ENCODE assay signal across 21 cellular contexts in the genomic region with DNA sequence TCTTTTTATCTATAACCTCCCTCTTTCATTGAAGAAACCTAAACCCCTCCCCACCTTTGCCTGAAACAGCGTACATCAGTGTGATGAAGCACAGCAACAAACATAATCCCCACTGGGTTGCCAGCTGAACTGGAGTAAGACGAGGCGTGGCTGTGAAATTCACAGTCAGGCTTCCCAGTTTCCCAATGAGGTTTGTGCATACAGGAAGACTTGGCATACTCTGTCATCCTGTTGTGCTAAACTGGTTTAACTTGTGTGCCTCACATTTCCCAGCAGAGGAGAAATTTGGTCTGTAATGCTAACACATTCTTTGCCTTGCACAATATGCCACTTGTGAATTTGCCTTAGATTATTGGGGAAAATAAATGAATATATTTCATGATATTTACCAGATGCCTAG.
DNase-seq lines count a peak whose midpoint lies in the region; ATAC-seq, FAIRE-seq and TF ChIP-seq lines count a peak whose summit lies in the region.
"Had no signal": no experiment of that assay in that cellular context is flagged by ENCODE, and none has a peak within 500 bp of the region (broad histone marks: within the 10 kb centered on the region; RNA-seq: fewer than 3 reads in every experiment).

No MANE protein-coding gene starts in this region.

- peaks cover 2% of the 10 kb centered on the region for H3K9me3 ChIP-seq in small intestine (ENCODE audit: control insufficient read depth, low read depth)
- H3K9me3 ChIP-seq in gastrocnemius medialis = no peaks in the 10 kb centered on the region

- no peaks in the 10 kb centered on the region for H3K36me3 Mint-ChIP-seq in nephron progenitor cell (ENCODE audit: low read depth)
- H3K36me3 Mint-ChIP-seq: activated naive CD8-positive, alpha-beta T cell had no signal

- in situ Hi-C loops in G401 (cut with HindIII; ENCODE audit: low sequenced_read_pairs) (no loop called here), gastrocnemius medialis (cut with MboI; ENCODE audit: low sequenced_read_pairs in 4 of 4) (no loop called here)

- no peak for TF ChIP-seq POLR2A in gastrocnemius medialis (IDR thresholded peaks at IDR 0.05)

- no peaks in the 10 kb centered on the region for H3K4me1 Mint-ChIP-seq in nephron progenitor cell
- H3K4me1 Mint-ChIP-seq: activated CD4-positive, alpha-beta memory T cell treated with anti-CD3 and anti-CD28 coated beads, Interleukin-2, amount 10 ng/mL, durations not matched to agents 7 days and 5 days had no signal

- peaks cover 3% of the 10 kb centered on the region for H3K27me3 ChIP-seq in foreskin keratinocyte
- H3K27me3 ChIP-seq in small intestine (ENCODE audit: control insufficient read depth in 2 of 2, insufficient read depth in 2 of 2, low read length in 2 of 2) = no peaks in the 10 kb centered on the region
- no peaks in the 10 kb centered on the region for H3K27me3 ChIP-seq in gastrocnemius medialis

- no peak overlapping the region for H3K27ac Mint-ChIP-seq in nephron progenitor cell
- H3K27ac Mint-ChIP-seq: activated CD4-positive, alpha-beta memory T cell treated with anti-CD3 and anti-CD28 coated beads, Interleukin-2, amount 10 ng/mL, durations not matched to agents 7 days and 5 days; activated naive CD8-positive, alpha-beta T cell; activated T-cell treated with anti-CD3 and anti-CD28 coated beads, Interleukin-2, amount 50 U/mL, for 72 hours; natural killer cell treated with Interleukin-12 subunit alpha and Interleukin-12 subunit beta and Interleukin-15 and Interleukin-18, amount 100 ng/mL, for 72 hours had no signal

- peak; percentile 54 for ATAC-seq in foreskin keratinocyte
- no peak for ATAC-seq in left lobe of liver
- ATAC-seq in gastrocnemius medialis = no peak
- ATAC-seq: activated T-cell treated with anti-CD3 and anti-CD28 coated beads, Interleukin-2, amount 50 U/mL, for 72 hours; HepG2; natural killer cell treated with Interleukin-12 subunit alpha and Interleukin-12 subunit beta and Interleukin-15 and Interleukin-18, amount 100 ng/mL, for 72 hours; psoas muscle; stimulated activated naive CD8-positive, alpha-beta T cell treated with anti-CD3 and anti-CD28 coated beads, Interleukin-15, Interleukin-2, amounts not matched to agents 100 U/mL and 50 U/mL, for 24 hours had no signal

- H3K4me1 ChIP-seq in foreskin keratinocyte = no peaks in the 10 kb centered on the region
- peaks cover 0 to 1% of the 10 kb centered on the region in 2 donors for H3K4me1 ChIP-seq in small intestine (ENCODE audit: control insufficient read depth in 2 of 2, insufficient read depth in 1 of 2, low read depth in 1 of 2, low read length in 1 of 2)
- no peaks in the 10 kb centered on the region for H3K4me1 ChIP-seq in gastrocnemius medialis
- H3K4me1 ChIP-seq: psoas muscle had no signal

- DNase-seq in G401 (ENCODE audit: low spot score) (peak; percentile 21), foreskin keratinocyte (peak; percentile 53 to 71), small intestine (peak; percentile 29), nephron progenitor cell (no peak), left lobe of liver (ENCODE audit: low spot score) (no peak), superior temporal gyrus (ENCODE audit: extremely low spot score) (no peak), gastrocnemius medialis (no peak)
- DNase-seq: activated CD4-positive, alpha-beta memory T cell treated with anti-CD3 and anti-CD28 coated beads, Interleukin-2, amount 10 ng/mL, durations not matched to agents 7 days and 5 days; activated T-cell treated with anti-CD3 and anti-CD28 coated beads, Interleukin-2, amount 50 U/mL, for 72 hours; effector CD4-positive, alpha-beta T cell; foreskin fibroblast; NCI-H2081 treated with DMSO at 0.1 percent for 48 hours; NCI-H526 treated with DMSO at 0.1 percent for 48 hours; psoas muscle; stimulated activated naive CD8-positive, alpha-beta T cell treated with anti-CD3 and anti-CD28 coated beads, Interleukin-15, Interleukin-2, amounts not matched to agents 100 U/mL and 50 U/mL, for 24 hours; SW 1271 had no signal

- H3K4me3 ChIP-seq in small intestine (ENCODE audit: low read depth in 1 of 2, low read length in 2 of 2) (no peak overlapping the region), gastrocnemius medialis (no peak overlapping the region)
- H3K4me3 ChIP-seq: psoas muscle had no signal

- 18 to 45% (median 35%) methylated on average over 3 of the region's 3 CpGs for WGBS in small intestine, 3 donors

- peaks cover 2% of the 10 kb centered on the region for H3K9me3 Mint-ChIP-seq in nephron progenitor cell
- H3K9me3 Mint-ChIP-seq: activated T-cell treated with anti-CD3 and anti-CD28 coated beads, Interleukin-2, amount 50 U/mL, for 72 hours; natural killer cell treated with Interleukin-12 subunit alpha and Interleukin-12 subunit beta and Interleukin-15 and Interleukin-18, amount 100 ng/mL, for 72 hours had no signal

- no peaks in the 10 kb centered on the region for H3K36me3 ChIP-seq in small intestine (ENCODE audit: control insufficient read depth in 2 of 2, insufficient read depth in 2 of 2, low read length in 2 of 2)
- H3K36me3 ChIP-seq in gastrocnemius medialis = no peaks in the 10 kb centered on the region

- intact Hi-C loops in gastrocnemius medialis (cut with DNase I; ENCODE audit: low total_unique reads) = no loop called here

- H3K4me3 Mint-ChIP-seq in nephron progenitor cell = no peak overlapping the region
- H3K4me3 Mint-ChIP-seq: activated CD4-positive, alpha-beta memory T cell treated with anti-CD3 and anti-CD28 coated beads, Interleukin-2, amount 10 ng/mL, durations not matched to agents 7 days and 5 days; activated naive CD8-positive, alpha-beta T cell; activated T-cell treated with anti-CD3 and anti-CD28 coated beads, Interleukin-2, amount 50 U/mL, for 72 hours; natural killer cell treated with Interleukin-12 subunit alpha and Interleukin-12 subunit beta and Interleukin-15 and Interleukin-18, amount 100 ng/mL, for 72 hours had no signal

- H3K27me3 Mint-ChIP-seq in nephron progenitor cell (ENCODE audit: low read depth, poor library complexity) = peaks cover 7% of the 10 kb centered on the region
- H3K27me3 Mint-ChIP-seq: activated naive CD8-positive, alpha-beta T cell had no signal

- no peak for FAIRE-seq in small intestine (lab: Jason Lieb, UNC)
- FAIRE-seq: HepG2, RCC 7860 had no signal

- TF ChIP-seq CTCF in VCaP (conservative IDR thresholded peaks at IDR 0.05) (no peak), foreskin keratinocyte (conservative IDR thresholded peaks at IDR 0.05) (no peak), nephron progenitor cell (IDR thresholded peaks at IDR 0.05) (no peak), gastrocnemius medialis (IDR thresholded peaks at IDR 0.05 in 4 of 5, conservative IDR thresholded peaks at IDR 0.05 in 1 of 5) (no peak)

- H3K27ac ChIP-seq in VCaP = peak overlapping the region; percentile 67
- H3K27ac ChIP-seq in foreskin keratinocyte = no peak overlapping the region
- H3K27ac ChIP-seq in small intestine (ENCODE audit: low read depth in 1 of 2, low read length in 1 of 2) = no peak overlapping the region
- H3K27ac ChIP-seq in gastrocnemius medialis = no peak overlapping the region
- H3K27ac ChIP-seq: psoas muscle had no signal

Comparison
In these comparisons a context has a peak if more than half of its experiments do, and no peak if none do; other contexts are left out.
1. DNase-seq: peak in G401 (single experiment), foreskin keratinocyte (2 of 2) and small intestine (single experiment); none in nephron progenitor cell (single experiment), left lobe of liver (single experiment), superior temporal gyrus (single experiment) and gastrocnemius medialis (0 of 2).